ENCODE assay signal across 25 cellular contexts in the genomic region with DNA sequence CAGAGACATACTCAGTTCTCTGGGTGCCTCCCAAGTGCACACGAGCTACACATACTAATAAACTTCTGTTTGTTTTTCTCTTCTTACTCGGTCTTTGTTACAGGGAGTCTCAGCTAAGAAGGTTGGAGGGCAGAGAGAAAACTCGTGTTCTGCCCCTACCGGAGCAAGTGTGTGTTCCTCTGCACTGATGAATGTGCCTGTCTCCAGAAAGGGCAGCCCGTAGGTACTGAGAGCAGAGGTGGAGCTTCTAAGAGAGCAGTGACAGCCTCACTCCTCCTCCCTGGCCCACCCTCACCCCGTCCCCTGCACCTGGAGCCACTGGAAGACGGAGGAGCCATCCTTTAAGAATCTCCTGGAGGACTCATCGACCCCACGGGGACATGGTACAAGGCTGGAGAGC.
"Had no signal": no experiment of that assay in that cellular context is flagged by ENCODE, and none has a peak within 500 bp of the region (broad histone marks: within the 10 kb centered on the region; RNA-seq: fewer than 3 reads in every experiment).

No MANE protein-coding gene starts in this region.

- H3K4me1 Mint-ChIP-seq: activated B cell treated with CpG ODN at 0.5 μM for 24 hours; activated CD4-positive, alpha-beta T cell treated with anti-CD3 and anti-CD28 coated beads, Interleukin-2, amount 10 ng/mL, durations not matched to agents 24 days and 14 days; activated CD8-positive, alpha-beta memory T cell treated with anti-CD3 and anti-CD28 coated beads, Interleukin-2, amount 10 ng/mL, durations not matched to agents 7 days and 5 days; activated T-helper 17 cell treated with anti-CD3 and anti-CD28 coated beads, Interleukin-2, amount 50 U/mL, for 72 hours; IgD-negative memory B cell had no signal

- H3K9me3 ChIP-seq: MG63 had no signal

- H3K27me3 ChIP-seq: brain microvascular endothelial cell, MG63 had no signal

- ATAC-seq: activated CD8-positive, alpha-beta memory T cell treated with anti-CD3 and anti-CD28 coated beads, Interleukin-2, amount 10 ng/mL, durations not matched to agents 7 days and 5 days; activated T-cell treated with anti-CD3 and anti-CD28 coated beads, Interleukin-2, amount 50 U/mL, for 4 hours; activated T-helper 17 cell treated with anti-CD3 and anti-CD28 coated beads, Interleukin-2, amount 50 U/mL, for 72 hours; Right ventricle myocardium inferior; SK-N-SH treated with all-trans-retinoic acid at 6 μM for 48 hours had no signal

- H3K4me3 ChIP-seq: cardiac muscle cell, MG63, PC-9 had no signal

- H3K36me3 Mint-ChIP-seq: activated CD8-positive, alpha-beta memory T cell treated with anti-CD3 and anti-CD28 coated beads, Interleukin-2, amount 10 ng/mL, durations not matched to agents 7 days and 5 days; activated naive CD8-positive, alpha-beta T cell; IgD-negative memory B cell had no signal

- H3K27me3 Mint-ChIP-seq: activated B cell treated with CpG ODN at 0.5 μM for 24 hours; activated CD4-positive, alpha-beta T cell treated with anti-CD3 and anti-CD28 coated beads, Interleukin-2, amount 10 ng/mL, durations not matched to agents 24 days and 14 days; activated CD8-positive, alpha-beta memory T cell treated with anti-CD3 and anti-CD28 coated beads, Interleukin-2, amount 10 ng/mL, durations not matched to agents 7 days and 5 days; IgD-negative memory B cell had no signal

- H3K4me3 Mint-ChIP-seq: activated B cell treated with CpG ODN at 0.5 μM for 24 hours; activated CD4-positive, alpha-beta T cell treated with anti-CD3 and anti-CD28 coated beads, Interleukin-2, amount 10 ng/mL, durations not matched to agents 24 days and 14 days; activated CD8-positive, alpha-beta memory T cell treated with anti-CD3 and anti-CD28 coated beads, Interleukin-2, amount 10 ng/mL, durations not matched to agents 7 days and 5 days; activated naive CD4-positive, alpha-beta T cell treated with anti-CD3 and anti-CD28 coated beads for 36 hours; activated naive CD8-positive, alpha-beta T cell; activated T-cell treated with anti-CD3 and anti-CD28 coated beads, Interleukin-2, amount 50 U/mL, for 4 hours; activated T-helper 17 cell treated with anti-CD3 and anti-CD28 coated beads, Interleukin-2, amount 50 U/mL, for 72 hours; IgD-negative memory B cell; T-helper 1 cell treated with Interleukin-12 subunit alpha and Interleukin-12 subunit beta and Interleukin-4 antibody, amounts not matched to agents 30 μg/mL and 1 μg/mL, for 36 hours had no signal

- H3K27ac ChIP-seq: brain microvascular endothelial cell, cardiac muscle cell, KMS-11, PC-9 had no signal

- DNase-seq: activated B cell treated with CpG ODN at 0.5 μM for 24 hours; activated CD4-positive, alpha-beta T cell treated with anti-CD3 and anti-CD28 coated beads for 1 hour; activated CD4-positive, alpha-beta T cell treated with anti-CD3 and anti-CD28 coated beads, Interleukin-2, amount 10 ng/mL, durations not matched to agents 24 days and 14 days; activated CD4-positive, alpha-beta T cell treated with anti-CD3 and anti-CD28 coated beads, Interleukin-2, amount 50 U/mL, for 48 hours; activated CD8-positive, alpha-beta memory T cell treated with anti-CD3 and anti-CD28 coated beads, Interleukin-2, amount 10 ng/mL, durations not matched to agents 7 days and 5 days; activated gamma-delta T cell; activated naive CD4-positive, alpha-beta T cell treated with anti-CD3 and anti-CD28 coated beads for 36 hours; activated T-cell treated with anti-CD3 and anti-CD28 coated beads, Interleukin-2, amount 50 U/mL, for 4 hours; brain microvascular endothelial cell; MG63; NCI-H1105; NCI-H1436; NCI-H1694 treated with DMSO at 0.1 percent for 48 hours; NCI-H2029 treated with DMSO at 0.1 percent for 48 hours; NCI-H524; PC-9; SW 1271 had no signal

- H3K27ac Mint-ChIP-seq: activated B cell treated with CpG ODN at 0.5 μM for 24 hours; activated CD4-positive, alpha-beta T cell treated with anti-CD3 and anti-CD28 coated beads, Interleukin-2, amount 10 ng/mL, durations not matched to agents 24 days and 14 days; activated CD8-positive, alpha-beta memory T cell treated with anti-CD3 and anti-CD28 coated beads, Interleukin-2, amount 10 ng/mL, durations not matched to agents 7 days and 5 days; activated naive CD4-positive, alpha-beta T cell treated with anti-CD3 and anti-CD28 coated beads for 36 hours; activated naive CD8-positive, alpha-beta T cell; activated T-helper 17 cell treated with anti-CD3 and anti-CD28 coated beads, Interleukin-2, amount 50 U/mL, for 72 hours; IgD-negative memory B cell; T-helper 1 cell treated with Interleukin-12 subunit alpha and Interleukin-12 subunit beta and Interleukin-4 antibody, amounts not matched to agents 30 μg/mL and 1 μg/mL, for 36 hours had no signal

- H3K36me3 ChIP-seq: brain microvascular endothelial cell, cardiac muscle cell, MG63 had no signal
